13 cellular contexts compared by ENCODE assay signal in genomic region chr11:67691149-67691548, GRCh38. TPM values are rescaled to one million over a fixed set of nuclear protein-coding genes. Genes with fewer than 3 reads are reported as not detected.
DNase-seq lines count a peak whose midpoint lies in the region; ATAC-seq, FAIRE-seq and TF ChIP-seq lines count a peak whose summit lies in the region.
"Had no signal": no experiment of that assay in that cellular context is flagged by ENCODE, and none has a peak within 500 bp of the region (broad histone marks: within the 10 kb centered on the region; RNA-seq: fewer than 3 reads in every experiment).

No MANE protein-coding gene starts in this region.

- TF ChIP-seq CTCF in A549 (IDR thresholded peaks at IDR 0.05) (peak; percentile 44), GM10248 (IDR thresholded peaks at IDR 0.05; ENCODE audit: control extremely low read depth, extremely low read depth, low read depth, missing control alignments) (peak; percentile 26), PC-9 (conservative IDR thresholded peaks at IDR 0.05) (peak; percentile 58; the same call in 1 of the 2 replicates), fibroblast of lung (conservative IDR thresholded peaks at IDR 0.05 in 1 of 2, IDR thresholded peaks at IDR 0.05 in 1 of 2; ENCODE audit: low read depth in 1 of 2, low read length in 2 of 2) (peak; percentile 20 to 36)

- DNase-seq in A549 (ENCODE audit: low read depth in 1 of 2, low spot score in 1 of 2) (no peak), GM10248 (ENCODE audit: extremely low spot score) (no peak), PC-9 (peak in 1 of 2 experiments; percentile 45), fibroblast of lung (ENCODE audit: low read depth in 2 of 2) (peak in 1 of 2 donors; percentile 2), DMS153 (lab: John Stamatoyannopoulos, UW) (no peak)
- DNase-seq in stimulated activated naive CD8-positive, alpha-beta T cell treated with anti-CD3 and anti-CD28 coated beads, Interleukin-15, Interleukin-2, amounts not matched to agents 100 U/mL and 50 U/mL, for 24 hours = no peak
- DNase-seq in activated CD4-positive, alpha-beta T cell treated with anti-CD3 and anti-CD28 coated beads for 4 hours = no peak
- DNase-seq in central memory CD4-positive, alpha-beta T cell = no peak
- DNase-seq: activated CD4-positive, CD25-positive, alpha-beta regulatory T cell treated with anti-CD3 and anti-CD28 coated beads, Interleukin-2, amount 50 U/mL, for 72 hours; CD8-positive, alpha-beta memory T cell; nephron progenitor cell had no signal

- intact Hi-C loops in PC-9 (cut with micrococcal nuclease; ENCODE audit: unreplicated experiment) = loop anchor here (1.0 kb wide), 1 partner anchor 26 kb away; no protein-coding TSS in a partner anchor

- no peak for TF ChIP-seq EP300 in A549 (IDR thresholded peaks at IDR 0.05)

- no peak for FAIRE-seq in A549 (lab: Jason Lieb, UNC)
- FAIRE-seq: endometrium had no signal

- no TSS peak for BruUV-seq in PC-9 (replicated peaks; lab: Mats Ljungman, UMichigan)

- H3K9me2 ChIP-seq in PC-9 (ENCODE audit: insufficient read depth) = no peaks in the 10 kb centered on the region

- H3K4me2 ChIP-seq in A549 (no peak overlapping the region), PC-9 (no peak overlapping the region), fibroblast of lung (ENCODE audit: extremely low read depth, insufficient read depth, low read length) (no peak overlapping the region)

- H3K4me1 ChIP-seq in A549 (no peaks in the 10 kb centered on the region), PC-9 (replicated peaks; ENCODE audit: insufficient read depth) (0 out of 2 replicates have a peak, but pooled peaks cover 2% of the 10 kb centered on the region), fibroblast of lung (ENCODE audit: control insufficient read depth, extremely low read depth, insufficient read depth, low read length) (no peaks in the 10 kb centered on the region)

- no peaks in the 10 kb centered on the region for H3K9me3 ChIP-seq in A549
- no peaks in the 10 kb centered on the region for H3K9me3 ChIP-seq in PC-9 (ENCODE audit: insufficient read depth, low read depth)
- H3K9me3 ChIP-seq in fibroblast of lung (ENCODE audit: control insufficient read depth, insufficient read depth, low read depth, low read length) = no peaks in the 10 kb centered on the region

- H3K4me3 ChIP-seq in A549 (no peak overlapping the region), PC-9 (no peak overlapping the region), fibroblast of lung (replicated peaks in 1 of 4; ENCODE audit: control extremely low read depth in 1 of 4, insufficient read depth in 1 of 4, low read depth in 3 of 4, low read length in 4 of 4) (no peak overlapping the region)

- peak; percentile 31 to 44; a peak in 3 of 5 replicates for TF ChIP-seq RAD21 in A549 (conservative IDR thresholded peaks at IDR 0.05 in 1 of 2, IDR thresholded peaks at IDR 0.05 in 1 of 2)

- H3K27ac ChIP-seq in A549 = no peak overlapping the region
- no peak overlapping the region for H3K27ac ChIP-seq in PC-9
- H3K27ac ChIP-seq in fibroblast of lung (ENCODE audit: insufficient read depth, low read length) = no peak overlapping the region

- no peak overlapping the region for H3K9ac ChIP-seq in fibroblast of lung (ENCODE audit: insufficient read depth, low read length)

- H4K20me1 ChIP-seq in PC-9 (ENCODE audit: insufficient read depth) (no peaks in the 10 kb centered on the region), fibroblast of lung (ENCODE audit: control insufficient read depth, extremely low read depth, insufficient read depth, low read length) (no peaks in the 10 kb centered on the region)

- POLR2A ChIA-PET in A549 (lab: Yijun Ruan, JAX) = no interaction called here
- POLR2A ChIA-PET in GM10248 (lab: Yijun Ruan, JAX) = no interaction called here
- POLR2A ChIA-PET in PC-9 (lab: Charles Lee; ENCODE audit: unreplicated experiment) = interaction anchor here (0.6 kb wide), 1 partner anchor 99 kb away, joined by 4 read pairs; no protein-coding TSS in a partner anchor

- ATAC-seq in A549 = peak; percentile 64 to 72; a peak in 5 of 6 replicates
- no peak for ATAC-seq in stimulated activated naive CD8-positive, alpha-beta T cell treated with anti-CD3 and anti-CD28 coated beads, Interleukin-15, Interleukin-2, amounts not matched to agents 100 U/mL and 50 U/mL, for 24 hours

- H3F3A ChIP-seq in PC-9 (ENCODE audit: insufficient read depth, low read depth) = peaks cover 4% of the 10 kb centered on the region

- WGBS in A549 (ENCODE audit: missing lambda C conversion rate) = 39% methylated on average over 2 of the region's 2 CpGs

- no peaks in the 10 kb centered on the region for H3K79me2 ChIP-seq in PC-9 (ENCODE audit: low read depth)
- H3K79me2 ChIP-seq in fibroblast of lung (ENCODE audit: control insufficient read depth, insufficient read depth, low read length) = no peaks in the 10 kb centered on the region

- H3K36me3 ChIP-seq in PC-9 (ENCODE audit: low read depth) (no peaks in the 10 kb centered on the region), fibroblast of lung (ENCODE audit: control insufficient read depth, insufficient read depth, low read length) (no peaks in the 10 kb centered on the region)

- no peak overlapping the region for H2AFZ ChIP-seq in PC-9
- H2AFZ ChIP-seq in fibroblast of lung (ENCODE audit: low read length) = no peak overlapping the region

- no peak for TF ChIP-seq POLR2A in A549 (IDR thresholded peaks at IDR 0.05; ENCODE audit: low read length)

- H3K27me3 ChIP-seq in PC-9 (ENCODE audit: insufficient read depth, low read depth) (no peaks in the 10 kb centered on the region), fibroblast of lung (ENCODE audit: control insufficient read depth, insufficient read depth, low read length) (no peaks in the 10 kb centered on the region)

- CTCF ChIA-PET in A549 (lab: Yijun Ruan, JAX) = interaction anchor here (0.8 to 3.5 kb wide), 16 partner anchors 10 to 429 kb away, joined by 3 to 24 read pairs (median 4); partner anchors contain the start of gene NUDT8
- CTCF ChIA-PET in GM10248 (lab: Yijun Ruan, JAX) = interaction anchor here (0.7 to 1.1 kb wide), 4 partner anchors 11 to 108 kb away, joined by 3 to 4 read pairs (median 3); partner anchors contain the start of genes GSTP1 and NUDT8
- CTCF ChIA-PET in PC-9 (lab: Charles Lee) = interaction anchor here (0.6 to 1.5 kb wide), 6 partner anchors 10 to 60 kb away, joined by 3 to 8 read pairs (median 5); partner anchors contain the start of gene ACY3

TF ChIP-seq in A549, 52 proteins besides CTCF, POLR2A, EP300 and RAD21:
- TF ChIP-seq ZC3H11A (IDR thresholded peaks at IDR 0.05) (no peak), SMC3 (IDR thresholded peaks at IDR 0.05) (peak; percentile 29; the same call in 2 of the 3 replicates)
TF ChIP-seq in A549: peak in this region for 1.

RNA-seq across cellular contexts. Expression of gene ALDH3B2, which starts 16.7 kb away (rescaled TPM):
- polyA plus RNA-seq in A549 (2011; rRNA removed) = not detected in 2 replicates
- 0.01 TPM in 1 of 2 replicates, not detected in the other for polyA plus RNA-seq in A549 (2012; cell fraction: cytosol; rRNA removed)
- not detected in 2 replicates for polyA plus RNA-seq in A549 (2012; cell fraction: nucleus; rRNA removed)
- not detected in 3 replicates for polyA plus RNA-seq in A549 (2017; fragmentation: RNase III; extraction: RNeasy Plus Mini Kit Qiagen cat#74134 plus additional on column Dnase treatment)
- not detected in 2 replicates for polyA minus RNA-seq in A549 (2011; rRNA and poly(A)+ RNA removed)
- 4.8 and 9.8 TPM in 2 replicates for total RNA-seq in PC-9 (2021)
- total RNA-seq in fibroblast of lung = not detected in 2 replicates
- not detected in 2 replicates for polyA plus RNA-seq in fibroblast of lung
- polyA plus RNA-seq in fibroblast of lung (2012) = not detected in 2 replicates
- not detected in 2 replicates for polyA minus RNA-seq in fibroblast of lung (ENCODE audit: low replicate concordance)
- total RNA-seq: CD8-positive, alpha-beta memory T cell; H4 had no signal
- polyA plus RNA-seq: CD8-positive, alpha-beta memory T cell had no signal

RNA-seq across cellular contexts. Expression of gene ACY3, which starts 40.6 kb away (rescaled TPM):
- polyA plus RNA-seq in A549 (2011; rRNA removed) (1.4 and 1.8 TPM in 2 replicates), A549 (2017; fragmentation: RNase III; extraction: RNeasy Plus Mini Kit Qiagen cat#74134 plus additional on column Dnase treatment) (0.62 to 1.1 TPM (median 1.0 TPM) in 3 replicates), fibroblast of lung (0.07 TPM in 1 of 2 replicates, not detected in the other)
- polyA plus RNA-seq in A549 (2012; cell fraction: cytosol; rRNA removed) = 1.5 and 2.3 TPM in 2 replicates
- 3.0 and 3.6 TPM in 2 replicates for polyA plus RNA-seq in A549 (2012; cell fraction: nucleus; rRNA removed)
- 1.2 TPM in 2 replicates for polyA minus RNA-seq in A549 (2011; rRNA and poly(A)+ RNA removed)
- total RNA-seq in PC-9 (2021) (0.81 TPM in 1 of 2 replicates, not detected in the other), fibroblast of lung (not detected in 2 replicates)
- polyA plus RNA-seq in fibroblast of lung (2012) = 0.09 TPM in 1 of 2 replicates, not detected in the other
- polyA minus RNA-seq in fibroblast of lung (ENCODE audit: low replicate concordance) = 1.0 TPM in 1 of 2 replicates, not detected in the other

RNA-seq across cellular contexts. Expression of gene TBX10, which starts 51.6 kb away (rescaled TPM):
- not detected in 2 replicates for polyA plus RNA-seq in A549 (2011; rRNA removed)
- not detected in 2 replicates for polyA plus RNA-seq in A549 (2012; cell fraction: cytosol; rRNA removed)
- not detected in 2 replicates for polyA plus RNA-seq in A549 (2012; cell fraction: nucleus; rRNA removed)
- not detected in 3 replicates for polyA plus RNA-seq in A549 (2017; fragmentation: RNase III; extraction: RNeasy Plus Mini Kit Qiagen cat#74134 plus additional on column Dnase treatment)
- polyA minus RNA-seq in A549 (2011; rRNA and poly(A)+ RNA removed) = not detected in 2 replicates
- not detected in 2 replicates for total RNA-seq in PC-9 (2021)
- not detected in 2 replicates for total RNA-seq in fibroblast of lung
- not detected in 2 replicates for polyA plus RNA-seq in fibroblast of lung
- not detected in 2 replicates for polyA plus RNA-seq in fibroblast of lung (2012)
- not detected in 2 replicates for polyA minus RNA-seq in fibroblast of lung (ENCODE audit: low replicate concordance)
- total RNA-seq: CD8-positive, alpha-beta memory T cell; H4 had no signal
- polyA plus RNA-seq: CD8-positive, alpha-beta memory T cell had no signal
